9 cellular contexts compared by ENCODE assay signal in genomic region chr3:53129344-53129743, GRCh38. TPM values are rescaled to one million over a fixed set of nuclear protein-coding genes. Genes with fewer than 3 reads are reported as not detected.
DNase-seq lines count a peak whose midpoint lies in the region; ATAC-seq, FAIRE-seq and TF ChIP-seq lines count a peak whose summit lies in the region.
"Had no signal": no experiment of that assay in that cellular context is flagged by ENCODE, and none has a peak within 500 bp of the region (broad histone marks: within the 10 kb centered on the region; RNA-seq: fewer than 3 reads in every experiment).

No MANE protein-coding gene starts in this region.

- FAIRE-seq in kidney (lab: Jason Lieb, UNC) = no peak
- FAIRE-seq: D721Med had no signal

- H3K9me3 ChIP-seq in kidney (ENCODE audit: control insufficient read depth in 1 of 2, low read length in 2 of 2) = no peaks in the 10 kb centered on the region
- no peaks in the 10 kb centered on the region for H3K9me3 ChIP-seq in thymus (ENCODE audit: control insufficient read depth)

- no peak for TF ChIP-seq CTCF in kidney (IDR thresholded peaks at IDR 0.05; ENCODE audit: borderline replicate concordance, extremely low read depth, insufficient read depth)

- H3K27me3 ChIP-seq in thymus (ENCODE audit: control insufficient read depth, insufficient read depth) = no peaks in the 10 kb centered on the region

- no peaks in the 10 kb centered on the region for H3K9me3 Mint-ChIP-seq in activated CD4-positive, alpha-beta T cell treated with anti-CD3 and anti-CD28 coated beads, Interleukin-2, amount 10 ng/mL, durations not matched to agents 24 days and 14 days
- no peaks in the 10 kb centered on the region for H3K9me3 Mint-ChIP-seq in activated naive CD4-positive, alpha-beta T cell treated with anti-CD3 and anti-CD28 coated beads, Interleukin-2, amount 50 U/mL, for 72 hours

- H3K27ac ChIP-seq in kidney (ENCODE audit: low read depth in 2 of 2, low read length in 2 of 2) = no peak overlapping the region
- no peak overlapping the region for H3K27ac ChIP-seq in thymus (ENCODE audit: low read depth)

- H3K4me1 ChIP-seq in kidney (ENCODE audit: control insufficient read depth in 1 of 2, insufficient read depth in 1 of 2, low read depth in 1 of 2, low read length in 2 of 2) (peaks cover 10 to 14% of the 10 kb centered on the region in 2 donors), thymus (ENCODE audit: control insufficient read depth, insufficient read depth, low read length) (peaks cover 15% of the 10 kb centered on the region)

- intact Hi-C loops in activated CD4-positive, alpha-beta T cell treated with anti-CD3 and anti-CD28 coated beads, Interleukin-2, amount 10 ng/mL, durations not matched to agents 24 days and 14 days (cut with micrococcal nuclease) = no loop called here
- intact Hi-C loops in kidney (cut with DNase I) = no loop called here

- H3K36me3 ChIP-seq in kidney (ENCODE audit: control insufficient read depth in 1 of 2, insufficient read depth in 2 of 2, low read length in 2 of 2) = peaks cover 9 to 13% of the 10 kb centered on the region in 2 donors
- H3K36me3 ChIP-seq in thymus (ENCODE audit: control insufficient read depth, insufficient read depth) = peaks cover 4% of the 10 kb centered on the region

- no peak for DNase-seq in activated CD4-positive, alpha-beta T cell treated with anti-CD3 and anti-CD28 coated beads, Interleukin-2, amount 10 ng/mL, durations not matched to agents 24 days and 14 days
- no peak for DNase-seq in activated CD4-positive, alpha-beta T cell treated with anti-CD3 and anti-CD28 coated beads for 4 hours
- DNase-seq in activated naive CD4-positive, alpha-beta T cell treated with anti-CD3 and anti-CD28 coated beads, Interleukin-2, amount 50 U/mL, for 72 hours (ENCODE audit: low spot score in 2 of 2) = no peak
- no peak for DNase-seq in kidney
- no peak for DNase-seq in NCI-H446 treated with DMSO at 0.1 percent for 48 hours (lab: John Stamatoyannopoulos, UW)

- peak overlapping the region; percentile 93 for H3K27ac Mint-ChIP-seq in activated CD4-positive, alpha-beta T cell treated with anti-CD3 and anti-CD28 coated beads, Interleukin-2, amount 10 ng/mL, durations not matched to agents 24 days and 14 days
- H3K27ac Mint-ChIP-seq in activated naive CD4-positive, alpha-beta T cell treated with anti-CD3 and anti-CD28 coated beads, Interleukin-2, amount 50 U/mL, for 72 hours = peak overlapping the region; percentile 93 to 98

- peak overlapping the region; percentile 89 for H3K4me3 Mint-ChIP-seq in activated CD4-positive, alpha-beta T cell treated with anti-CD3 and anti-CD28 coated beads, Interleukin-2, amount 10 ng/mL, durations not matched to agents 24 days and 14 days

- WGBS in thymus = 96% methylated on average over 3 of the region's 3 CpGs

- H3K4me3 ChIP-seq in kidney (ENCODE audit: low read length in 2 of 2) (peak overlapping the region; percentile 84 to 91), thymus (ENCODE audit: low read length) (peak overlapping the region; percentile 93)

- H3K9ac ChIP-seq in kidney (ENCODE audit: low read length in 2 of 2) = peak overlapping the region; percentile 90 to 95

- no peak for ATAC-seq in activated naive CD4-positive, alpha-beta T cell treated with anti-CD3 and anti-CD28 coated beads, Interleukin-2, amount 50 U/mL, for 72 hours
- ATAC-seq in GM19324 (IDR thresholded peaks at IDR 0.05; ENCODE audit: low FRiP score, unreplicated experiment) (no peak), HG02623 (IDR thresholded peaks at IDR 0.05; ENCODE audit: unreplicated experiment) (no peak)

- peaks cover 15% of the 10 kb centered on the region for H3K4me1 Mint-ChIP-seq in activated CD4-positive, alpha-beta T cell treated with anti-CD3 and anti-CD28 coated beads, Interleukin-2, amount 10 ng/mL, durations not matched to agents 24 days and 14 days

- peaks cover 14% of the 10 kb centered on the region for H3K36me3 Mint-ChIP-seq in activated CD4-positive, alpha-beta T cell treated with anti-CD3 and anti-CD28 coated beads, Interleukin-2, amount 10 ng/mL, durations not matched to agents 24 days and 14 days (ENCODE audit: low read depth)
- peaks cover 0 to 12% of the 10 kb centered on the region in 2 donors for H3K36me3 Mint-ChIP-seq in activated naive CD4-positive, alpha-beta T cell treated with anti-CD3 and anti-CD28 coated beads, Interleukin-2, amount 50 U/mL, for 72 hours

- no peaks in the 10 kb centered on the region for H3K27me3 Mint-ChIP-seq in activated CD4-positive, alpha-beta T cell treated with anti-CD3 and anti-CD28 coated beads, Interleukin-2, amount 10 ng/mL, durations not matched to agents 24 days and 14 days

RNA-seq across cellular contexts. Expression of gene RFT1, which starts 0.9 kb away (rescaled TPM):
- total RNA-seq in activated CD4-positive, alpha-beta T cell treated with anti-CD3 and anti-CD28 coated beads, Interleukin-2, amount 10 ng/mL, durations not matched to agents 24 days and 14 days = 47.4 and 47.6 TPM in 2 replicates
- total RNA-seq in activated naive CD4-positive, alpha-beta T cell treated with anti-CD3 and anti-CD28 coated beads, Interleukin-2, amount 50 U/mL, for 72 hours = 10 to 100 TPM; 19.5 to 38.3 TPM
- 22.8 TPM for total RNA-seq in kidney
- polyA plus RNA-seq in kidney (ENCODE audit: insufficient read depth, low read depth, low replicate concordance) (14.7 TPM), thymus (8.0 TPM)

RNA-seq across cellular contexts. Expression of gene PRKCD, which starts 31.7 kb away (rescaled TPM):
- total RNA-seq in activated CD4-positive, alpha-beta T cell treated with anti-CD3 and anti-CD28 coated beads, Interleukin-2, amount 10 ng/mL, durations not matched to agents 24 days and 14 days = 28.1 and 28.8 TPM in 2 replicates
- 10 to 100 TPM in 1 of 2 donors, 1 to 10 TPM in 1; 3.4 to 22.5 TPM for total RNA-seq in activated naive CD4-positive, alpha-beta T cell treated with anti-CD3 and anti-CD28 coated beads, Interleukin-2, amount 50 U/mL, for 72 hours
- 26.6 TPM for total RNA-seq in kidney
- polyA plus RNA-seq in kidney (ENCODE audit: insufficient read depth, low read depth, low replicate concordance) (29.1 TPM), thymus (15.3 TPM)
